21 cellular contexts compared by ENCODE assay signal in genomic region chr2:175449616-175450015, GRCh38.
"Had no signal": no experiment of that assay in that cellular context is flagged by ENCODE, and none has a peak within 500 bp of the region (broad histone marks: within the 10 kb centered on the region; RNA-seq: fewer than 3 reads in every experiment).

No MANE protein-coding gene starts in this region.

- DNase-seq: effector memory CD8-positive, alpha-beta T cell; foreskin keratinocyte; head of caudate nucleus; hypothalamus; kidney glomerular epithelial cell; left lung; mesenchymal stem cell; midbrain; occipital lobe; right lobe of liver; stimulated activated CD4-positive, alpha-beta T cell treated with anti-CD3 and anti-CD28 coated beads, Interleukin-4, amount 100 ng/mL, for 1 hour; stimulated activated CD8-positive, alpha-beta memory T cell treated with anti-CD3 and anti-CD28 coated beads, Interleukin-4, amount 100 ng/mL, for 48 hours; stimulated activated naive CD8-positive, alpha-beta T cell treated with anti-CD3 and anti-CD28 coated beads, Interleukin-15, Interleukin-2, amounts not matched to agents 100 U/mL and 50 U/mL, for 24 hours; thyroid gland had no signal

- H3K4me3 ChIP-seq: left lung, lung, prostate gland, right lobe of liver, suprapubic skin, thyroid gland had no signal

- H3K9me3 ChIP-seq: left lung, prostate gland, right lobe of liver, suprapubic skin, thyroid gland had no signal

- H3K36me3 ChIP-seq: left lung, prostate gland, right lobe of liver, suprapubic skin, thyroid gland had no signal

- H3K4me1 ChIP-seq: foreskin keratinocyte, left lung, parathyroid adenoma, prostate gland, right lobe of liver, suprapubic skin, thyroid gland had no signal

- ATAC-seq: effector memory CD8-positive, alpha-beta T cell; foreskin keratinocyte; left lung; right lobe of liver; stimulated activated effector memory CD8-positive, alpha-beta T cell treated with anti-CD3 and anti-CD28 coated beads, Interleukin-12 subunit alpha, Interleukin-12 subunit beta, amount 100 ng/mL, for 72 hours; stimulated activated naive CD8-positive, alpha-beta T cell treated with anti-CD3 and anti-CD28 coated beads, Interleukin-15, Interleukin-2, amounts not matched to agents 100 U/mL and 50 U/mL, for 24 hours had no signal

- H3K27ac ChIP-seq: foreskin keratinocyte, left lung, parathyroid adenoma, prostate gland, right lobe of liver, suprapubic skin, thyroid gland had no signal

- H3K27me3 ChIP-seq: foreskin keratinocyte, left lung, right lobe of liver, suprapubic skin, thyroid gland had no signal

- FAIRE-seq: islet of Langerhans, urothelium cell line had no signal
